Comparison of ENCODE assay signal across 16 cellular contexts in the genomic region with DNA sequence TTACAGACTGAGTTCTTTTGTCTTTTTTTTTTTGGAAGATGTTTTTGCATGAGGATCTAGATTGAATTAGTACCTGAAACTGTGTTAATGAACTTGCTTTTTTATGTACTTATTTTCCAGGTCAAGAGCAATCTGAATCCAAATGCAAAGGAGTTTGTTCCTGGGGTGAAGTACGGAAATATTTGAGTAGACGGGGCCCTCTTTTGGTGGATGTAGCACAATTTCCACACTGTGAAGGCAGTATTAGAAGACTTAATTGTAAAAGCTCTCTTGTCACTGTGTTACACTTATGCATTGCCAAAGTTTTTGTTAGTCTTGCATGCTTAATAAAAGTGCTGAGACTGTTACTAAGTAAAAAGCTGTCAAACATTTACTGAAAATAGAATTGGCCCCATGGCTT. TPM values are rescaled to one million over a fixed set of nuclear protein-coding genes. Genes with fewer than 3 reads are reported as not detected.
DNase-seq lines count a peak whose midpoint lies in the region; ATAC-seq, FAIRE-seq and TF ChIP-seq lines count a peak whose summit lies in the region.
"Had no signal": no experiment of that assay in that cellular context is flagged by ENCODE, and none has a peak within 500 bp of the region (broad histone marks: within the 10 kb centered on the region; RNA-seq: fewer than 3 reads in every experiment).

No MANE protein-coding gene starts in this region.

- H3K4me1 ChIP-seq in A549, result peaks cover 16% of the 10 kb centered on the region
- peaks cover 5% of the 10 kb centered on the region for H3K4me1 ChIP-seq in RWPE2 (ENCODE audit: insufficient read depth, poor library complexity, severe bottlenecking)

- FAIRE-seq in A549 (lab: Jason Lieb, UNC), result no peak
- FAIRE-seq: TTC549 had no signal

- no peak for TF ChIP-seq EP300 in A549 (IDR thresholded peaks at IDR 0.05)

- TF ChIP-seq POLR2A in A549 (IDR thresholded peaks at IDR 0.05; ENCODE audit: low read length), result no peak

- ATAC-seq in A549 (peak in 1 of 2 experiments; percentile 33; a peak in 1 of 6 replicates), RWPE2 (ENCODE audit: low read depth) (no peak), HG03159 (IDR thresholded peaks at IDR 0.05; ENCODE audit: unreplicated experiment) (no peak)
- ATAC-seq: effector memory CD8-positive, alpha-beta T cell; Panc1; stimulated activated naive CD8-positive, alpha-beta T cell treated with anti-CD3 and anti-CD28 coated beads, Interleukin-15, amount 100 ng/mL, for 72 hours had no signal

- TF ChIP-seq CTCF in A549 (IDR thresholded peaks at IDR 0.05), result peak; percentile 25; the same call in 1 of the 3 replicates
- peak; percentile 7 for TF ChIP-seq CTCF in GM12864 (IDR thresholded peaks at IDR 0.05; ENCODE audit: low read depth, low read length, missing control alignments)
- TF ChIP-seq CTCF in RWPE2 (IDR thresholded peaks at IDR 0.05; ENCODE audit: poor library complexity, severe bottlenecking), result peak; percentile 29

- 80% methylated on average over 2 of the region's 2 CpGs for WGBS in A549 (ENCODE audit: missing lambda C conversion rate)

- TF ChIP-seq RAD21 in A549 (conservative IDR thresholded peaks at IDR 0.05 in 1 of 2, IDR thresholded peaks at IDR 0.05 in 1 of 2), result peak; percentile 41 to 50; a peak in 3 of 5 replicates

- H3K4me3 ChIP-seq in A549, result no peak overlapping the region
- H3K4me3 ChIP-seq in GM12864 (ENCODE audit: low read depth, low read length), result no peak overlapping the region
- no peak overlapping the region for H3K4me3 ChIP-seq in RWPE2 (ENCODE audit: severe bottlenecking)
- H3K4me3 ChIP-seq: heart right ventricle had no signal

- H3K9me3 ChIP-seq in A549, result no peaks in the 10 kb centered on the region
- H3K9me3 ChIP-seq in RWPE2 (ENCODE audit: severe bottlenecking), result no peaks in the 10 kb centered on the region
- H3K9me3 ChIP-seq: heart right ventricle had no signal

- H3K27ac ChIP-seq in A549 (no peak overlapping the region), RWPE2 (ENCODE audit: poor library complexity, severe bottlenecking) (no peak overlapping the region)

- peaks cover 86% of the 10 kb centered on the region for H3K36me3 ChIP-seq in RWPE2 (ENCODE audit: low read depth)

- POLR2A ChIA-PET in A549 (lab: Yijun Ruan, JAX), result interaction anchor here (0.6 kb wide), 1 partner anchor 95 kb away, joined by 3 read pairs; no protein-coding TSS in a partner anchor

- DNase-seq in A549 (ENCODE audit: low read depth in 1 of 2, low spot score in 1 of 2) (no peak), GM12864 (ENCODE audit: low read depth) (no peak), RWPE2 (ENCODE audit: low spot score) (no peak), globus pallidus (ENCODE audit: low spot score) (peak; percentile 31), amniotic stem cell (lab: John Stamatoyannopoulos, UW) (no peak), CD1c-positive myeloid dendritic cell (ENCODE audit: extremely low spot score) (no peak), NCI-H1694 (lab: John Stamatoyannopoulos, UW) (no peak)
- DNase-seq: activated CD8-positive, alpha-beta memory T cell treated with anti-CD3 and anti-CD28 coated beads, Interleukin-2, amount 50 U/mL, for 4 hours; C1 segment of cervical spinal cord; effector memory CD8-positive, alpha-beta T cell; heart right ventricle; NCI-H2171 treated with DMSO at 0.1 percent for 48 hours; stimulated activated naive CD8-positive, alpha-beta T cell treated with anti-CD3 and anti-CD28 coated beads, Interleukin-15, amount 100 ng/mL, for 72 hours had no signal

- H3K27me3 ChIP-seq in RWPE2 (ENCODE audit: insufficient read depth, poor library complexity, severe bottlenecking), result no peaks in the 10 kb centered on the region
- H3K27me3 ChIP-seq: heart right ventricle had no signal

- no peak overlapping the region for H3K4me2 ChIP-seq in A549

- CTCF ChIA-PET in A549 (lab: Yijun Ruan, JAX), result interaction anchor here (0.7 to 3.6 kb wide), 6 partner anchors 11 to 27 kb away, joined by 3 to 13 read pairs (median 3); a partner anchor contains a TSS

TF ChIP-seq in A549, 52 proteins besides CTCF, POLR2A, EP300 and RAD21:
- TF ChIP-seq, protein P1, sequence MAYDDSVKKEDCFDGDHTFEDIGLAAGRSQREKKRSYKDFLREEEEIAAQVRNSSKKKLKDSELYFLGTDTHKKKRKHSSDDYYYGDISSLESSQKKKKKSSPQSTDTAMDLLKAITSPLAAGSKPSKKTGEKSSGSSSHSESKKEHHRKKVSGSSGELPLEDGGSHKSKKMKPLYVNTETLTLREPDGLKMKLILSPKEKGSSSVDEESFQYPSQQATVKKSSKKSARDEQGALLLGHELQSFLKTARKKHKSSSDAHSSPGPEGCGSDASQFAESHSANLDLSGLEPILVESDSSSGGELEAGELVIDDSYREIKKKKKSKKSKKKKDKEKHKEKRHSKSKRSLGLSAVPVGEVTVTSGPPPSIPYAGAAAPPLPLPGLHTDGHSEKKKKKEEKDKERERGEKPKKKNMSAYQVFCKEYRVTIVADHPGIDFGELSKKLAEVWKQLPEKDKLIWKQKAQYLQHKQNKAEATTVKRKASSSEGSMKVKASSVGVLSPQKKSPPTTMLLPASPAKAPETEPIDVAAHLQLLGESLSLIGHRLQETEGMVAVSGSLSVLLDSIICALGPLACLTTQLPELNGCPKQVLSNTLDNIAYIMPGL (CRISPR knock-in tag; IDR thresholded peaks at IDR 0.05; ENCODE audit: borderline replicate concordance), result no peak
- TF ChIP-seq SMC3 (IDR thresholded peaks at IDR 0.05) (no peak), CHD4 (IDR thresholded peaks at IDR 0.05; ENCODE audit: borderline replicate concordance) (no peak)

RNA-seq across cellular contexts. Expression of a gene that starts 14.5 kb away (rescaled TPM):
- polyA plus RNA-seq in A549 (2011; rRNA removed) (7.7 and 9.5 TPM in 2 replicates), A549 (2017; fragmentation: RNase III; extraction: RNeasy Plus Mini Kit Qiagen cat#74134 plus additional on column Dnase treatment) (4.0 to 5.1 TPM (median 4.3 TPM) in 3 replicates)
- 3.4 and 5.1 TPM in 2 replicates for polyA plus RNA-seq in A549 (2012; cell fraction: cytosol; rRNA removed)
- 19.6 and 21.5 TPM in 2 replicates for polyA plus RNA-seq in A549 (2012; cell fraction: nucleus; rRNA removed)
- polyA minus RNA-seq in A549 (2011; rRNA and poly(A)+ RNA removed), result 17.8 and 19.6 TPM in 2 replicates
- polyA plus RNA-seq: heart right ventricle had no signal

RNA-seq across cellular contexts. Expression of a gene that starts 21.1 kb away (rescaled TPM):
- polyA plus RNA-seq in A549 (2011; rRNA removed) (0.09 TPM in 1 of 2 replicates, not detected in the other), A549 (2017; fragmentation: RNase III; extraction: RNeasy Plus Mini Kit Qiagen cat#74134 plus additional on column Dnase treatment) (0.09 to 0.14 TPM in 2 of 3 replicates, not detected in the other)
- polyA plus RNA-seq in A549 (2012; cell fraction: cytosol; rRNA removed), result 0.05 TPM in 2 replicates
- 0.10 and 0.12 TPM in 2 replicates for polyA plus RNA-seq in A549 (2012; cell fraction: nucleus; rRNA removed)
- 0.15 and 0.17 TPM in 2 replicates for polyA minus RNA-seq in A549 (2011; rRNA and poly(A)+ RNA removed)

RNA-seq across cellular contexts. Expression of a gene that starts 26.3 kb away (rescaled TPM):
- polyA plus RNA-seq in A549 (2011; rRNA removed) (0.23 and 0.33 TPM in 2 replicates), A549 (2017; fragmentation: RNase III; extraction: RNeasy Plus Mini Kit Qiagen cat#74134 plus additional on column Dnase treatment) (0.47 to 0.67 TPM (median 0.48 TPM) in 3 replicates)
- 0.22 and 0.38 TPM in 2 replicates for polyA plus RNA-seq in A549 (2012; cell fraction: cytosol; rRNA removed)
- polyA plus RNA-seq in A549 (2012; cell fraction: nucleus; rRNA removed), result 1.8 and 1.9 TPM in 2 replicates
- 0.41 and 0.54 TPM in 2 replicates for polyA minus RNA-seq in A549 (2011; rRNA and poly(A)+ RNA removed)

RNA-seq across cellular contexts. Expression of a gene that starts 27.0 kb away (rescaled TPM):
- polyA plus RNA-seq in A549 (2011; rRNA removed) (91.4 and 128 TPM in 2 replicates), A549 (2017; fragmentation: RNase III; extraction: RNeasy Plus Mini Kit Qiagen cat#74134 plus additional on column Dnase treatment) (95.3 to 109 TPM (median 98.2 TPM) in 3 replicates)
- 47.4 and 63.5 TPM in 2 replicates for polyA plus RNA-seq in A549 (2012; cell fraction: cytosol; rRNA removed)
- polyA plus RNA-seq in A549 (2012; cell fraction: nucleus; rRNA removed), result 14.1 and 18.3 TPM in 2 replicates
- polyA minus RNA-seq in A549 (2011; rRNA and poly(A)+ RNA removed), result 21.7 and 22.6 TPM in 2 replicates

RNA-seq across cellular contexts. Expression of a gene that starts 35.3 kb away (rescaled TPM):
- 4.5 and 5.7 TPM in 2 replicates for polyA plus RNA-seq in A549 (2011; rRNA removed)
- polyA plus RNA-seq in A549 (2012; cell fraction: cytosol; rRNA removed), result 3.3 and 4.6 TPM in 2 replicates
- 1.7 and 1.8 TPM in 2 replicates for polyA plus RNA-seq in A549 (2012; cell fraction: nucleus; rRNA removed)
- 6.9 to 7.5 TPM (median 7.0 TPM) in 3 replicates for polyA plus RNA-seq in A549 (2017; fragmentation: RNase III; extraction: RNeasy Plus Mini Kit Qiagen cat#74134 plus additional on column Dnase treatment)
- 3.0 and 5.2 TPM in 2 replicates for polyA minus RNA-seq in A549 (2011; rRNA and poly(A)+ RNA removed)
